ENCODE assay signal across 1 cellular context in genomic region chr20:60808003-60808402, GRCh38.
TF ChIP-seq lines count a peak whose summit lies in the region.

No MANE protein-coding gene starts in this region.

TF ChIP-seq in H1, 55 proteins besides CTCF, POLR2A, EP300 and RAD21 (continued from another document):
- TF ChIP-seq E2F6 (IDR thresholded peaks at IDR 0.05) (no peak), SIX5 (IDR thresholded peaks at IDR 0.05; ENCODE audit: low read depth, low read length) (no peak), CHD7 (IDR thresholded peaks at IDR 0.05; ENCODE audit: insufficient replicate concordance, low read length) (no peak)
